In genomic region chr10:111221682-111222470, GRCh38 we compare ENCODE assay signal across 25 cellular contexts.
"Had no signal": no experiment of that assay in that cellular context is flagged by ENCODE, and none has a peak within 500 bp of the region (broad histone marks: within the 10 kb centered on the region; RNA-seq: fewer than 3 reads in every experiment).

No MANE protein-coding gene starts in this region.

- H3K9ac ChIP-seq: neural progenitor cell had no signal

- H3K27ac ChIP-seq: body of pancreas, colonic mucosa, dorsolateral prefrontal cortex, heart right ventricle, neural progenitor cell, prostate gland, thyroid gland, WERI-Rb-1 had no signal

- H3K36me3 Mint-ChIP-seq: activated CD8-positive, alpha-beta memory T cell treated with anti-CD3 and anti-CD28 coated beads, Interleukin-2, amount 10 ng/mL, durations not matched to agents 7 days and 5 days; activated naive CD4-positive, alpha-beta T cell treated with anti-CD3 and anti-CD28 coated beads, Interleukin-2, amount 10 ng/mL, durations not matched to agents 7 days and 5 days; neural progenitor cell had no signal

- H3K9me3 Mint-ChIP-seq: activated CD4-positive, alpha-beta T cell treated with anti-CD3 and anti-CD28 coated beads, Interleukin-2, amount 10 ng/mL, durations not matched to agents 7 days and 5 days; activated CD8-positive, alpha-beta T cell treated with anti-CD3 and anti-CD28 coated beads for 36 hours; activated naive CD4-positive, alpha-beta T cell treated with anti-CD3 and anti-CD28 coated beads, Interleukin-2, amount 10 ng/mL, durations not matched to agents 7 days and 5 days; neural progenitor cell had no signal

- H3K4me2 ChIP-seq: neural progenitor cell had no signal

- ATAC-seq: activated CD8-positive, alpha-beta memory T cell treated with anti-CD3 and anti-CD28 coated beads, Interleukin-2, amount 10 ng/mL, durations not matched to agents 7 days and 5 days; activated CD8-positive, alpha-beta T cell treated with anti-CD3 and anti-CD28 coated beads for 36 hours; body of pancreas; heart right ventricle; left colon; naive thymus-derived CD8-positive, alpha-beta T cell; stimulated activated naive CD8-positive, alpha-beta T cell treated with anti-CD3 and anti-CD28 coated beads, Interleukin-15, Interleukin-2, amounts not matched to agents 100 U/mL and 50 U/mL, for 24 hours had no signal

- DNase-seq: activated CD4-positive, alpha-beta T cell treated with anti-CD3 and anti-CD28 coated beads, Interleukin-2, amount 10 ng/mL, durations not matched to agents 7 days and 5 days; activated CD4-positive, CD25-positive, alpha-beta regulatory T cell treated with anti-CD3 and anti-CD28 coated beads, Interleukin-2, amount 50 U/mL, for 72 hours; activated CD8-positive, alpha-beta memory T cell treated with anti-CD3 and anti-CD28 coated beads, Interleukin-2, amount 10 ng/mL, durations not matched to agents 7 days and 5 days; activated CD8-positive, alpha-beta T cell treated with anti-CD3 and anti-CD28 coated beads for 36 hours; activated effector memory CD4-positive, alpha-beta T cell treated with anti-CD3 and anti-CD28 coated beads, Interleukin-2, amount 50 U/mL, for 16 hours; activated naive CD4-positive, alpha-beta T cell treated with anti-CD3 and anti-CD28 coated beads, Interleukin-2, amount 10 ng/mL, durations not matched to agents 7 days and 5 days; activated T-cell treated with anti-CD3 and anti-CD28 coated beads for 4 hours; colonic mucosa; endodermal cell; heart right ventricle; left colon; mesendoderm; naive thymus-derived CD8-positive, alpha-beta T cell; stimulated activated CD4-positive, alpha-beta T cell treated with anti-CD3 and anti-CD28 coated beads, Interleukin-12 subunit alpha, Interleukin-12 subunit beta, amount 100 ng/mL, for 4 hours; stimulated activated CD4-positive, alpha-beta T cell treated with anti-CD3 and anti-CD28 coated beads, Interleukin-4, amount 100 ng/mL, for 4 hours; stimulated activated naive CD8-positive, alpha-beta T cell treated with anti-CD3 and anti-CD28 coated beads, Interleukin-15, Interleukin-2, amounts not matched to agents 100 U/mL and 50 U/mL, for 24 hours; T-helper 1 cell; WERI-Rb-1 had no signal

- H3K36me3 ChIP-seq: colonic mucosa, heart right ventricle, neural progenitor cell, prostate gland, thyroid gland, WERI-Rb-1 had no signal

- H3K4me1 Mint-ChIP-seq: activated CD4-positive, alpha-beta T cell treated with anti-CD3 and anti-CD28 coated beads, Interleukin-2, amount 10 ng/mL, durations not matched to agents 7 days and 5 days; activated CD8-positive, alpha-beta memory T cell treated with anti-CD3 and anti-CD28 coated beads, Interleukin-2, amount 10 ng/mL, durations not matched to agents 7 days and 5 days; activated naive CD4-positive, alpha-beta T cell treated with anti-CD3 and anti-CD28 coated beads, Interleukin-2, amount 10 ng/mL, durations not matched to agents 7 days and 5 days; endodermal cell; naive thymus-derived CD8-positive, alpha-beta T cell; neural progenitor cell had no signal

- H3K27me3 ChIP-seq: body of pancreas, colonic mucosa, neural progenitor cell, thyroid gland had no signal

- H3K4me1 ChIP-seq: body of pancreas, colonic mucosa, heart right ventricle, neural progenitor cell, prostate gland, thyroid gland had no signal

- H2AFZ ChIP-seq: neural progenitor cell had no signal

- H3K9me3 ChIP-seq: body of pancreas, colonic mucosa, prostate gland, thyroid gland had no signal

- H3K4me3 Mint-ChIP-seq: activated CD4-positive, alpha-beta T cell treated with anti-CD3 and anti-CD28 coated beads, Interleukin-2, amount 10 ng/mL, durations not matched to agents 7 days and 5 days; activated CD8-positive, alpha-beta memory T cell treated with anti-CD3 and anti-CD28 coated beads, Interleukin-2, amount 10 ng/mL, durations not matched to agents 7 days and 5 days; activated CD8-positive, alpha-beta T cell treated with anti-CD3 and anti-CD28 coated beads for 36 hours; activated naive CD4-positive, alpha-beta T cell treated with anti-CD3 and anti-CD28 coated beads, Interleukin-2, amount 10 ng/mL, durations not matched to agents 7 days and 5 days; endodermal cell; naive thymus-derived CD8-positive, alpha-beta T cell; neural progenitor cell had no signal

- H3K27ac Mint-ChIP-seq: activated CD4-positive, alpha-beta T cell treated with anti-CD3 and anti-CD28 coated beads, Interleukin-2, amount 10 ng/mL, durations not matched to agents 7 days and 5 days; activated CD8-positive, alpha-beta memory T cell treated with anti-CD3 and anti-CD28 coated beads, Interleukin-2, amount 10 ng/mL, durations not matched to agents 7 days and 5 days; activated CD8-positive, alpha-beta T cell treated with anti-CD3 and anti-CD28 coated beads for 36 hours; activated naive CD4-positive, alpha-beta T cell treated with anti-CD3 and anti-CD28 coated beads, Interleukin-2, amount 10 ng/mL, durations not matched to agents 7 days and 5 days; endodermal cell; neural progenitor cell had no signal

- FAIRE-seq: keratinocyte, TTC549 had no signal

- H3K4me3 ChIP-seq: body of pancreas, colonic mucosa, dorsolateral prefrontal cortex, heart right ventricle, neural progenitor cell, prostate gland, thyroid gland had no signal
